In the genomic region with DNA sequence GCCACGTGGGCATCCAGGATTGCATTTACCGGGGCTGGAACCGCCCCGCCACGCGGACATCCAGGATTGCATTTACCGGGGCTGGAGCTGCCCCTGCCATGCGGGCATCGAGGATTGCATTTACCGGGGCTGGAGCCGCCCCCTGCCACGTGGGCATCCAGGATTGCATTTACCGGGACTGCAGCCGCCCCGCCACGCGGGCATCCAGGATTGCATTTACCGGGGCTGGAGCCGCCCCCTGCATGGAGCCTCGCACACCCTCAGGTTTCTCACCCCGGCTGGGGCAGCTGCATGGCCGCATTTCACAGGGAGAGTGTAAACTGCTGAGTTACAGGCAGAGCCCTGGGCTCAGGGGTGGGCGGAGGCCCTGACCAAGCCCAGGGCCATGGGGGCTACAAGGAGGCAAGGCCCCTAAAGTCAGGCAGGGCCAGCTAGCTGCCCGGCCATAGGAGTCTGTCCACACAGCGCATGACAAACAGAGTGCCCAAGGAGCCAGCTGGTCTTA, we compare ENCODE assay signal across 1 cellular context.
TF ChIP-seq lines count a peak whose summit lies in the region.

No MANE protein-coding gene starts in this region.

TF ChIP-seq in HepG2, 621 proteins besides CTCF, POLR2A, EP300 and RAD21:
- peak; percentile 68; the same call in 1 of the 2 replicates for TF ChIP-seq HNRNPL (IDR thresholded peaks at IDR 0.05; ENCODE audit: low read depth, low read length)
- no peak for TF ChIP-seq PLSCR1 (CRISPR knock-in tag; IDR thresholded peaks at IDR 0.05; ENCODE audit: borderline replicate concordance)
